In genomic region chr21:44368711-44369446, GRCh38 we compare ENCODE assay signal across 11 cellular contexts. TPM values are rescaled to one million over a fixed set of nuclear protein-coding genes. Genes with fewer than 3 reads are reported as not detected.
DNase-seq lines count a peak whose midpoint lies in the region; ATAC-seq and TF ChIP-seq lines count a peak whose summit lies in the region.
"Had no signal": no experiment of that assay in that cellular context is flagged by ENCODE, and none has a peak within 500 bp of the region (broad histone marks: within the 10 kb centered on the region; RNA-seq: fewer than 3 reads in every experiment).

No MANE protein-coding gene starts in this region.

- H3K36me3 ChIP-seq in left lung (peaks cover 0 to 34% of the 10 kb centered on the region in 2 donors), upper lobe of right lung (no peaks in the 10 kb centered on the region)

- no peak overlapping the region for H3K27ac Mint-ChIP-seq in activated naive CD8-positive, alpha-beta T cell treated with anti-CD3 and anti-CD28 coated beads, Interleukin-2, amount 10 ng/mL, durations not matched to agents 7 days and 5 days
- H3K27ac Mint-ChIP-seq in activated naive CD8-positive, alpha-beta T cell treated with anti-CD3 and anti-CD28 coated beads for 36 hours = no peak overlapping the region

- ATAC-seq in activated naive CD8-positive, alpha-beta T cell treated with anti-CD3 and anti-CD28 coated beads, Interleukin-2, amount 10 ng/mL, durations not matched to agents 7 days and 5 days (ENCODE audit: low read depth) = no peak
- ATAC-seq in left lung (peak; percentile 26), upper lobe of right lung (peak; percentile 20), GM18861 (IDR thresholded peaks at IDR 0.05; ENCODE audit: unreplicated experiment) (no peak), HG03159 (IDR thresholded peaks at IDR 0.05; ENCODE audit: unreplicated experiment) (no peak)

- no peaks in the 10 kb centered on the region for H3K9me3 Mint-ChIP-seq in activated naive CD8-positive, alpha-beta T cell treated with anti-CD3 and anti-CD28 coated beads, Interleukin-2, amount 10 ng/mL, durations not matched to agents 7 days and 5 days
- H3K9me3 Mint-ChIP-seq in activated naive CD8-positive, alpha-beta T cell treated with anti-CD3 and anti-CD28 coated beads for 36 hours = peaks cover 2% of the 10 kb centered on the region

- POLR2A ChIA-PET in activated naive CD8-positive, alpha-beta T cell treated with anti-CD3 and anti-CD28 coated beads, Interleukin-2, amount 10 ng/mL, durations not matched to agents 7 days and 5 days (lab: Charles Lee) = no interaction called here

- peaks cover 0 to 15% of the 10 kb centered on the region in 2 donors for H3K4me1 ChIP-seq in left lung
- H3K4me1 ChIP-seq in upper lobe of right lung = no peaks in the 10 kb centered on the region

- peak; percentile 25 for DNase-seq in activated naive CD8-positive, alpha-beta T cell treated with anti-CD3 and anti-CD28 coated beads, Interleukin-2, amount 10 ng/mL, durations not matched to agents 7 days and 5 days
- DNase-seq in activated naive CD8-positive, alpha-beta T cell treated with anti-CD3 and anti-CD28 coated beads for 36 hours = no peak
- DNase-seq in left lung (peak in 1 of 2 donors; percentile 70), upper lobe of right lung (peak; percentile 63), occipital lobe (lab: John Stamatoyannopoulos, UW) (no peak)
- DNase-seq: hippocampal formation had no signal

- peak; percentile 65 for TF ChIP-seq CTCF in VCaP (conservative IDR thresholded peaks at IDR 0.05)
- TF ChIP-seq CTCF in left lung (IDR thresholded peaks at IDR 0.05) = no peak
- TF ChIP-seq CTCF in upper lobe of right lung (IDR thresholded peaks at IDR 0.05) = no peak

- peaks cover 3% of the 10 kb centered on the region for H3K27me3 Mint-ChIP-seq in activated naive CD8-positive, alpha-beta T cell treated with anti-CD3 and anti-CD28 coated beads, Interleukin-2, amount 10 ng/mL, durations not matched to agents 7 days and 5 days
- no peaks in the 10 kb centered on the region for H3K27me3 Mint-ChIP-seq in activated naive CD8-positive, alpha-beta T cell treated with anti-CD3 and anti-CD28 coated beads for 36 hours

- peaks cover 11% of the 10 kb centered on the region for H3K4me1 Mint-ChIP-seq in activated naive CD8-positive, alpha-beta T cell treated with anti-CD3 and anti-CD28 coated beads, Interleukin-2, amount 10 ng/mL, durations not matched to agents 7 days and 5 days
- H3K4me1 Mint-ChIP-seq in activated naive CD8-positive, alpha-beta T cell treated with anti-CD3 and anti-CD28 coated beads for 36 hours = peaks cover 4% of the 10 kb centered on the region

- H3K4me3 ChIP-seq in left lung = no peak overlapping the region
- H3K4me3 ChIP-seq in upper lobe of right lung = no peak overlapping the region
- H3K4me3 ChIP-seq: BLaER1 treated with 17β-estradiol and CSF1 and Interleukin-3, amounts not matched to agents 10 nM and 100 nM had no signal

- H3K36me3 Mint-ChIP-seq in activated naive CD8-positive, alpha-beta T cell treated with anti-CD3 and anti-CD28 coated beads, Interleukin-2, amount 10 ng/mL, durations not matched to agents 7 days and 5 days = peaks cover 45% of the 10 kb centered on the region
- H3K36me3 Mint-ChIP-seq in activated naive CD8-positive, alpha-beta T cell treated with anti-CD3 and anti-CD28 coated beads for 36 hours = no peaks in the 10 kb centered on the region

- H3K27me3 ChIP-seq in left lung (peaks cover 0 to 24% of the 10 kb centered on the region in 2 donors), upper lobe of right lung (peaks cover 8% of the 10 kb centered on the region)
- H3K27me3 ChIP-seq: BLaER1 treated with 17β-estradiol and CSF1 and Interleukin-3, amounts not matched to agents 10 nM and 100 nM had no signal

- H3K9me3 ChIP-seq in left lung (no peaks in the 10 kb centered on the region), upper lobe of right lung (no peaks in the 10 kb centered on the region)

- H3K4me3 Mint-ChIP-seq in activated naive CD8-positive, alpha-beta T cell treated with anti-CD3 and anti-CD28 coated beads, Interleukin-2, amount 10 ng/mL, durations not matched to agents 7 days and 5 days = no peak overlapping the region
- no peak overlapping the region for H3K4me3 Mint-ChIP-seq in activated naive CD8-positive, alpha-beta T cell treated with anti-CD3 and anti-CD28 coated beads for 36 hours

- H3K27ac ChIP-seq in VCaP = no peak overlapping the region
- no peak overlapping the region for H3K27ac ChIP-seq in left lung
- no peak overlapping the region for H3K27ac ChIP-seq in upper lobe of right lung

- intact Hi-C loops in left lung (cut with DNase I) = no loop called here
- intact Hi-C loops in upper lobe of right lung (cut with DNase I) = no loop called here

RNA-seq across cellular contexts. Expression of gene TRPM2, which starts 15.5 kb away (rescaled TPM):
- total RNA-seq in activated naive CD8-positive, alpha-beta T cell treated with anti-CD3 and anti-CD28 coated beads, Interleukin-2, amount 10 ng/mL, durations not matched to agents 7 days and 5 days = 10 to 100 TPM; 29.6 to 31.1 TPM
- 1 to 10 TPM; 2.9 to 3.7 TPM for total RNA-seq in activated naive CD8-positive, alpha-beta T cell treated with anti-CD3 and anti-CD28 coated beads for 36 hours
- total RNA-seq in left lung = 10 to 100 TPM; 11.0 to 25.6 TPM
- 10.0 TPM for total RNA-seq in upper lobe of right lung
- total RNA-seq in occipital lobe = 1.2 TPM
- total RNA-seq: endothelial cell of umbilical vein had no signal

RNA-seq across cellular contexts. Expression of gene CFAP410, which starts 29.7 kb away (rescaled TPM):
- total RNA-seq in activated naive CD8-positive, alpha-beta T cell treated with anti-CD3 and anti-CD28 coated beads, Interleukin-2, amount 10 ng/mL, durations not matched to agents 7 days and 5 days = 10 to 100 TPM; 23.7 TPM
- 10 to 100 TPM; 14.0 to 14.8 TPM for total RNA-seq in activated naive CD8-positive, alpha-beta T cell treated with anti-CD3 and anti-CD28 coated beads for 36 hours
- total RNA-seq in left lung (10 to 100 TPM; 20.8 to 21.4 TPM), upper lobe of right lung (25.4 TPM), occipital lobe (5.0 TPM)

Comparison
In these comparisons a context has a peak if more than half of its experiments do, and no peak if none do; other contexts are left out.
1. DNase-seq: peak in activated naive CD8-positive, alpha-beta T cell treated with anti-CD3 and anti-CD28 coated beads, Interleukin-2, amount 10 ng/mL, durations not matched to agents 7 days and 5 days (single experiment) and upper lobe of right lung (single experiment); none in activated naive CD8-positive, alpha-beta T cell treated with anti-CD3 and anti-CD28 coated beads for 36 hours (single experiment) and occipital lobe (single experiment).
2. ATAC-seq: peak in left lung (single experiment) and upper lobe of right lung (single experiment); none in activated naive CD8-positive, alpha-beta T cell treated with anti-CD3 and anti-CD28 coated beads, Interleukin-2, amount 10 ng/mL, durations not matched to agents 7 days and 5 days (single experiment), GM18861 (single experiment) and HG03159 (single experiment).